34 cellular contexts compared by ENCODE assay signal in genomic region chr7:107012691-107013090, GRCh38. TPM values are rescaled to one million over a fixed set of nuclear protein-coding genes. Genes with fewer than 3 reads are reported as not detected.
DNase-seq lines count a peak whose midpoint lies in the region; ATAC-seq, FAIRE-seq and TF ChIP-seq lines count a peak whose summit lies in the region.
"Had no signal": no experiment of that assay in that cellular context is flagged by ENCODE, and none has a peak within 500 bp of the region (broad histone marks: within the 10 kb centered on the region; RNA-seq: fewer than 3 reads in every experiment).

No MANE protein-coding gene starts in this region.

- 93% methylated on average over 6 of the region's 6 CpGs for WGBS in K562 (ENCODE audit: insufficient coverage, low coverage, missing lambda C conversion rate)

- no peak for FAIRE-seq in K562 (lab: Jason Lieb, UNC)
- FAIRE-seq: A549, D721Med had no signal

- no peaks in the 10 kb centered on the region for H3K9me1 ChIP-seq in K562 (ENCODE audit: control insufficient read depth, insufficient read depth, low read length)

- H3K79me2 ChIP-seq in OCI-LY7 (ENCODE audit: insufficient read depth, low read depth, low read length): no peaks in the 10 kb centered on the region
- peaks cover 19% of the 10 kb centered on the region for H3K79me2 ChIP-seq in K562 (ENCODE audit: control insufficient read depth, insufficient read depth, low read length)

- H3K9me2 ChIP-seq in OCI-LY7 (ENCODE audit: insufficient read depth, low read length): no peaks in the 10 kb centered on the region

- POLR2A ChIA-PET in OCI-LY7 (lab: Charles Lee) (no interaction called here), WTC11 (lab: Charles Lee) (no interaction called here), K562 (lab: Yijun Ruan, JAX) (no interaction called here)

- no TSS peak for BruUV-seq in OCI-LY7 (replicated peaks; lab: Mats Ljungman, UMichigan)
- BruUV-seq in K562 (replicated peaks; lab: Mats Ljungman, UMichigan): no TSS peak

- no peaks in the 10 kb centered on the region for H3K9me3 ChIP-seq in OCI-LY7 (ENCODE audit: low read length)
- no peaks in the 10 kb centered on the region for H3K9me3 ChIP-seq in K562 (replicated peaks; ENCODE audit: control insufficient read depth, insufficient read depth, low read depth, low read length)
- H3K9me3 ChIP-seq: A549; BE2C; BLaER1; BLaER1 treated with 17β-estradiol and CSF1 and Interleukin-3, amounts not matched to agents 10 nM and 100 nM; Caco-2 had no signal

- H2AFZ ChIP-seq in OCI-LY7 (ENCODE audit: low read length) (peak overlapping the region; percentile 33; the same call in 1 of the 2 replicates), K562 (ENCODE audit: low read depth, low read length) (peak overlapping the region; percentile 67)

- H3K4me2 ChIP-seq in OCI-LY7 (ENCODE audit: low read length) (no peak overlapping the region), K562 (ENCODE audit: insufficient read depth, low read length) (no peak overlapping the region)
- H3K4me2 ChIP-seq: A549; BLaER1; BLaER1 treated with 17β-estradiol and CSF1 and Interleukin-3, amounts not matched to agents 10 nM and 100 nM had no signal

- peaks cover 23% of the 10 kb centered on the region for H3K4me1 Mint-ChIP-seq in WTC11
- H3K4me1 Mint-ChIP-seq: B cell; CD4-positive, alpha-beta memory T cell; CD4-positive, CD25-positive, alpha-beta regulatory T cell; CD8-positive, alpha-beta memory T cell had no signal

- 0 out of 2 replicates have a peak, but pooled peaks cover 4% of the 10 kb centered on the region for H3K9me3 Mint-ChIP-seq in WTC11
- H3K9me3 Mint-ChIP-seq: CD4-positive, alpha-beta memory T cell; CD4-positive, alpha-beta T cell; CD8-positive, alpha-beta memory T cell; CD8-positive, alpha-beta T cell had no signal

- intact Hi-C loops in OCI-LY7 (cut with micrococcal nuclease; ENCODE audit: unreplicated experiment) (no loop called here), K562 (cut with micrococcal nuclease) (loop anchor here (10.0 kb wide), 1 partner anchor 448 kb away; no protein-coding TSS in a partner anchor), left colon (cut with DNase I, micrococcal nuclease) (no loop called here)

- H4K20me1 ChIP-seq in OCI-LY7 (ENCODE audit: insufficient read depth, low read length): no peaks in the 10 kb centered on the region
- no peaks in the 10 kb centered on the region for H4K20me1 ChIP-seq in K562 (replicated peaks; ENCODE audit: control insufficient read depth, insufficient read depth, low read length)
- H4K20me1 ChIP-seq: BLaER1; BLaER1 treated with 17β-estradiol and CSF1 and Interleukin-3, amounts not matched to agents 10 nM and 100 nM had no signal

- H3K27me3 ChIP-seq in K562 (ENCODE audit: control insufficient read depth in 2 of 2, insufficient read depth in 2 of 2, low read length in 2 of 2): no peaks in the 10 kb centered on the region
- H3K27me3 ChIP-seq: BE2C; BLaER1; BLaER1 treated with 17β-estradiol and CSF1 and Interleukin-3, amounts not matched to agents 10 nM and 100 nM had no signal

- no peak overlapping the region for H3K4me3 Mint-ChIP-seq in WTC11
- H3K4me3 Mint-ChIP-seq: B cell; CD14-positive monocyte; CD4-positive, alpha-beta memory T cell; CD4-positive, alpha-beta T cell; CD4-positive, CD25-positive, alpha-beta regulatory T cell; CD8-positive, alpha-beta memory T cell; CD8-positive, alpha-beta T cell had no signal

- H3K27ac Mint-ChIP-seq in WTC11: no peak overlapping the region
- H3K27ac Mint-ChIP-seq: B cell; CD14-positive monocyte; CD4-positive, alpha-beta memory T cell; CD4-positive, alpha-beta T cell; CD4-positive, CD25-positive, alpha-beta regulatory T cell; CD8-positive, alpha-beta memory T cell; CD8-positive, alpha-beta T cell had no signal

- DNase-seq in OCI-LY7 (ENCODE audit: low spot score): no peak
- DNase-seq in WTC11 (ENCODE audit: low spot score): no peak
- DNase-seq in K562 (ENCODE audit: extremely low read depth in 1 of 4, low spot score in 3 of 4): no peak
- no peak for DNase-seq in left colon
- DNase-seq in kidney glomerular epithelial cell (lab: John Stamatoyannopoulos, UW): no peak
- DNase-seq: 8988T; ACHN; AML-193; BE2C; C1 segment of cervical spinal cord; Caco-2; Calu3; CD4-positive, alpha-beta memory T cell; CD4-positive, alpha-beta T cell; CD4-positive, CD25-positive, alpha-beta regulatory T cell; CD8-positive, alpha-beta memory T cell; CD8-positive, alpha-beta T cell; COR-L47; DMS 273 treated with DMSO at 0.1 percent for 48 hours; DMS153; DMS53; DMS79; DMS79 treated with DMSO at 0.1 percent for 48 hours; DND-41; EL had no signal

- ATAC-seq in WTC11 (no peak), K562 (no peak), left colon (no peak), GM18858 (IDR thresholded peaks at IDR 0.05; ENCODE audit: unreplicated experiment) (no peak)
- ATAC-seq: A549; CD8-positive, alpha-beta T cell had no signal

- no peaks in the 10 kb centered on the region for H3K27me3 Mint-ChIP-seq in WTC11 (ENCODE audit: low read depth)

- H3K36me3 ChIP-seq in OCI-LY7 (ENCODE audit: insufficient read depth, low read length) (no peaks in the 10 kb centered on the region), K562 (ENCODE audit: control insufficient read depth, insufficient read depth, low read length) (no peaks in the 10 kb centered on the region)
- H3K36me3 ChIP-seq: BE2C; BLaER1; BLaER1 treated with 17β-estradiol and CSF1 and Interleukin-3, amounts not matched to agents 10 nM and 100 nM had no signal

- no peak for TF ChIP-seq EP300 in K562 (IDR thresholded peaks at IDR 0.05; ENCODE audit: low read length)

- H3K27ac ChIP-seq in OCI-LY7 (ENCODE audit: low read depth, low read length, poor library complexity, severe bottlenecking): no peak overlapping the region
- 0 out of 3 replicates have a peak overlapping the region, but pooled peaks have one; percentile 22 for H3K27ac ChIP-seq in K562 (ENCODE audit: extremely low read depth, low read depth, low read length)
- H3K27ac ChIP-seq: 22Rv1; A549; BLaER1; BLaER1 treated with 17β-estradiol and CSF1 and Interleukin-3, amounts not matched to agents 10 nM and 100 nM; C4-2B had no signal

- no peak for TF ChIP-seq RAD21 in K562 (CRISPR knock-in tag; conservative IDR thresholded peaks at IDR 0.05 in 1 of 2, IDR thresholded peaks at IDR 0.05 in 1 of 2)

- H3K4me1 ChIP-seq in OCI-LY7 (ENCODE audit: insufficient read depth, low read length, poor library complexity, severe bottlenecking): no peaks in the 10 kb centered on the region
- peaks cover 32 to 55% of the 10 kb centered on the region in 2 experiments for H3K4me1 ChIP-seq in K562 (replicated peaks in 1 of 2; ENCODE audit: control insufficient read depth in 2 of 2, insufficient read depth in 2 of 2, low read length in 2 of 2)
- H3K4me1 ChIP-seq: A549; BE2C; BLaER1; BLaER1 treated with 17β-estradiol and CSF1 and Interleukin-3, amounts not matched to agents 10 nM and 100 nM; Caco-2 had no signal

- H3K36me3 Mint-ChIP-seq in WTC11: no peaks in the 10 kb centered on the region
- H3K36me3 Mint-ChIP-seq: CD14-positive monocyte; CD4-positive, alpha-beta memory T cell; CD4-positive, CD25-positive, alpha-beta regulatory T cell; CD8-positive, alpha-beta memory T cell; CD8-positive, alpha-beta T cell had no signal

- CTCF ChIA-PET in OCI-LY7 (lab: Charles Lee; ENCODE audit: unreplicated experiment) (no interaction called here), WTC11 (lab: Charles Lee) (no interaction called here), K562 (lab: Yijun Ruan, JAX; ENCODE audit: low intra/inter-chr PET ratio) (no interaction called here)

- no peak for TF ChIP-seq POLR2A in K562 (conservative IDR thresholded peaks at IDR 0.05)

- no peak overlapping the region for H3K9ac ChIP-seq in K562 (ENCODE audit: insufficient read depth in 1 of 2, low read depth in 2 of 2, low read length in 2 of 2)
- H3K9ac ChIP-seq: BLaER1; BLaER1 treated with 17β-estradiol and CSF1 and Interleukin-3, amounts not matched to agents 10 nM and 100 nM had no signal

- no peak overlapping the region for H3K4me3 ChIP-seq in OCI-LY7 (ENCODE audit: low read depth, low read length, poor library complexity, severe bottlenecking)
- no peak overlapping the region for H3K4me3 ChIP-seq in K562
- H3K4me3 ChIP-seq: A549; BLaER1; BLaER1 treated with 17β-estradiol and CSF1 and Interleukin-3, amounts not matched to agents 10 nM and 100 nM had no signal

- no peak for TF ChIP-seq CTCF in OCI-LY7 (conservative IDR thresholded peaks at IDR 0.05; ENCODE audit: low read length)
- TF ChIP-seq CTCF in WTC11 (IDR thresholded peaks at IDR 0.05): no peak
- TF ChIP-seq CTCF in K562 (IDR thresholded peaks at IDR 0.05 in 2 of 3, conservative IDR thresholded peaks at IDR 0.05 in 1 of 3; ENCODE audit: insufficient read depth in 2 of 3, low read depth in 1 of 3, low read length in 3 of 3): no peak

- in situ Hi-C loops in K562 (cut with MboI): no loop called here

TF ChIP-seq in K562, 482 proteins besides CTCF, POLR2A, EP300 and RAD21 (continues in another document):
- TF ChIP-seq GATA2 (CRISPR knock-in tag; IDR thresholded peaks at IDR 0.05) (peak; percentile 29; the same call in 1 of the 2 replicates), PHB2 (IDR thresholded peaks at IDR 0.05; ENCODE audit: low read depth) (no peak), CBX3 (IDR thresholded peaks at IDR 0.05; ENCODE audit: borderline replicate concordance in 1 of 2, low read length in 2 of 2) (peak in 1 of 2 experiments; percentile 57; a peak in 1 of 3 replicates), BCOR (IDR thresholded peaks at IDR 0.05) (peak; percentile 68), KDM1A (IDR thresholded peaks at IDR 0.05) (peak; percentile 37 to 48; a peak in 3 of 4 replicates)

RNA-seq across cellular contexts. Expression of gene PRKAR2B, which starts 31.8 kb away (rescaled TPM):
- total RNA-seq in OCI-LY7 (2014; rRNA removed; shearing (Covaris generic)): 69.0 and 91.1 TPM in 2 replicates
- total RNA-seq in OCI-LY7 (2022) (210 and 290 TPM in 2 replicates), WTC11 (2021) (17.5 to 29.6 TPM (median 17.7 TPM) in 3 replicates), K562 (2014; rRNA removed) (107 and 108 TPM in 2 replicates), K562 (2014; rRNA removed; fragmentation: Illumina TruSeq; extraction: Trizol) (156 and 172 TPM in 2 replicates), K562 (2015; rRNA removed; fragmentation: Illumina TruSeq; extraction: Trizol) (131 and 138 TPM in 2 replicates), K562 (2021) (115 and 129 TPM in 2 replicates), left colon (1 to 10 TPM; 6.6 to 9.6 TPM)
- 16.3 and 57.4 TPM in 2 replicates for total RNA-seq in K562 (2011; cell fraction: chromatin; rRNA removed; ENCODE audit: low replicate concordance)
- 14.3 and 18.3 TPM in 2 replicates for total RNA-seq in K562 (2011; cell fraction: nucleolus; rRNA removed)
- 31.1 and 47.5 TPM in 2 replicates for total RNA-seq in K562 (2011; cell fraction: nucleoplasm; rRNA removed)
- polyA plus RNA-seq in K562 (2011; rRNA removed) (122 and 173 TPM in 2 replicates), K562 (2014; fragmentation: Illumina TruSeq; extraction: Trizol) (117 and 140 TPM in 2 replicates), K562 (2014; fragmentation: Nextera tagmentation; extraction: Ambion mirVana) (10 to 100 TPM; 59.0 to 65.4 TPM), K562 (2014; rRNA removed) (77.1 and 86.2 TPM in 2 replicates)
- polyA plus RNA-seq in K562 (2011; cell fraction: cytosol; rRNA removed): 29.4 and 57.2 TPM in 2 replicates
- polyA plus RNA-seq in K562 (2011; cell fraction: nucleus; rRNA removed): 17.3 and 27.3 TPM in 2 replicates
- polyA plus RNA-seq in K562 (2012): 79.6 and 100 TPM in 2 replicates
- polyA minus RNA-seq in K562 (2011; rRNA and poly(A)+ RNA removed): 205 and 212 TPM in 2 replicates
- polyA minus RNA-seq in K562 (2011; cell fraction: cytosol; rRNA and poly(A)+ RNA removed): 96.1 and 101 TPM in 2 replicates
- 19.3 and 36.1 TPM in 2 replicates for polyA minus RNA-seq in K562 (2011; cell fraction: nucleus; rRNA and poly(A)+ RNA removed)
